Comparison of ENCODE assay signal across 14 cellular contexts in the genomic region with DNA sequence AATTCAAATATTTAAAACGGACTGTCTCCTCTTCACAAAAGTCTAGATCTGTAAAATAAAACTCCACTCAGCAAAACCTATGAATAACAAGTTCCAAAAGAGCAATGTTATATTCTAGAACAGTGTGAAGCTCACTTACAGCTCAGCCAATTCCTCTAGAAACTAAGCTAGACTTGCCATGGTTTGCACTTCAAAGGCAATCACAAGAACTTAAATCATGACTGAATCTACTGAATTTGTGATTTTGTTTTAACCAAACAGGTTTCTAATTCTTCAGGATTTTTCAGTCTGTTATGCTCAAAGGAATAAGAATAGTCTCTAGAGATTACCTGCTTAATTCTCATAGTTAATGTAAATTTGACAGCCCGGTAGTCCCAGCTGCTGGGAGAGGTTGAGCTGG. TPM values are rescaled to one million over a fixed set of nuclear protein-coding genes. Genes with fewer than 3 reads are reported as not detected.
A peak's percentile ranks its signal among the peaks of the same experiment; 100 is the strongest.
DNase-seq lines count a peak whose midpoint lies in the region; ATAC-seq and TF ChIP-seq lines count a peak whose summit lies in the region.
"Had no signal": no experiment of that assay in that cellular context is flagged by ENCODE, and none has a peak within 500 bp of the region (broad histone marks: within the 10 kb centered on the region; RNA-seq: fewer than 3 reads in every experiment).

No MANE protein-coding gene starts in this region.

- TF ChIP-seq POLR2A in NB4 (IDR thresholded peaks at IDR 0.05; ENCODE audit: extremely low read depth, insufficient read length) (no peak), spleen (IDR thresholded peaks at IDR 0.05) (no peak)

- no peak for ATAC-seq in effector memory CD8-positive, alpha-beta T cell (replicated peaks)
- no peak for ATAC-seq in HG03135 (IDR thresholded peaks at IDR 0.05; ENCODE audit: unreplicated experiment)
- ATAC-seq: activated naive CD4-positive, alpha-beta T cell treated with anti-CD3 and anti-CD28 coated beads, Interleukin-2, amount 50 U/mL, for 72 hours had no signal

- intact Hi-C loops in activated CD4-positive, alpha-beta memory T cell treated with anti-CD3 and anti-CD28 coated beads for 36 hours (cut with micrococcal nuclease) = loop anchor here (2.0 to 5.0 kb wide), 2 partner anchors 133 to 144 kb away; partner anchors contain the start of genes FAM13B and HNRNPA0
- intact Hi-C loops in spleen (cut with DNase I; ENCODE audit: low total_unique reads) = no loop called here

- no peak for TF ChIP-seq CTCF in NB4 (IDR thresholded peaks at IDR 0.05; ENCODE audit: low read depth, low read length)
- TF ChIP-seq CTCF in spleen (IDR thresholded peaks at IDR 0.05 in 8 of 11, conservative IDR thresholded peaks at IDR 0.05 in 3 of 11) = no peak

- CTCF ChIA-PET in activated CD4-positive, alpha-beta memory T cell treated with anti-CD3 and anti-CD28 coated beads for 36 hours (lab: Charles Lee) = interaction anchor here (1.6 kb wide), 1 partner anchor 108 kb away, joined by 5 read pairs; no protein-coding TSS in a partner anchor
- CTCF ChIA-PET in activated CD4-positive, alpha-beta memory T cell treated with anti-CD3 and anti-CD28 coated beads, Interleukin-2, amount 10 ng/mL, durations not matched to agents 7 days and 5 days (lab: Charles Lee) = interaction anchor here (0.8 to 3.3 kb wide), 4 partner anchors 10 to 134 kb away, joined by 3 to 14 read pairs (median 10); partner anchors contain the start of gene HNRNPA0

- H3K4me1 Mint-ChIP-seq in activated CD4-positive, alpha-beta memory T cell treated with anti-CD3 and anti-CD28 coated beads for 36 hours (ENCODE audit: low read depth) = peaks cover 19% of the 10 kb centered on the region
- H3K4me1 Mint-ChIP-seq in activated CD4-positive, alpha-beta memory T cell treated with anti-CD3 and anti-CD28 coated beads, Interleukin-2, amount 10 ng/mL, durations not matched to agents 7 days and 5 days = peaks cover 16% of the 10 kb centered on the region
- peaks cover 7 to 17% of the 10 kb centered on the region in 2 donors for H3K4me1 Mint-ChIP-seq in effector memory CD8-positive, alpha-beta T cell (ENCODE audit: low read depth in 2 of 2)

- no peak overlapping the region for H3K4me3 ChIP-seq in NB4 (ENCODE audit: low read depth, low read length)
- peak overlapping the region in 2 of 8 donors; percentile 48 to 73 for H3K4me3 ChIP-seq in spleen

- no peaks in the 10 kb centered on the region for H3K9me3 ChIP-seq in spleen

- peaks cover 0 to 6% (median 0%) of the 10 kb centered on the region in 6 donors for H3K36me3 ChIP-seq in spleen

- H3K4me3 Mint-ChIP-seq in activated CD4-positive, alpha-beta memory T cell treated with anti-CD3 and anti-CD28 coated beads for 36 hours = peak overlapping the region; percentile 87
- H3K4me3 Mint-ChIP-seq in activated CD4-positive, alpha-beta memory T cell treated with anti-CD3 and anti-CD28 coated beads, Interleukin-2, amount 10 ng/mL, durations not matched to agents 7 days and 5 days = no peak overlapping the region
- H3K4me3 Mint-ChIP-seq in effector memory CD8-positive, alpha-beta T cell = peak overlapping the region; percentile 78 to 83

- no peak for DNase-seq in activated CD4-positive, alpha-beta memory T cell treated with anti-CD3 and anti-CD28 coated beads for 36 hours
- no peak for DNase-seq in activated CD4-positive, alpha-beta memory T cell treated with anti-CD3 and anti-CD28 coated beads, Interleukin-2, amount 10 ng/mL, durations not matched to agents 7 days and 5 days
- peak; percentile 5 for DNase-seq in NB4 (ENCODE audit: low read depth)
- DNase-seq in effector memory CD8-positive, alpha-beta T cell = no peak
- no peak for DNase-seq in spleen
- no peak for DNase-seq in DMS114 treated with DMSO at 0.1 percent for 48 hours (lab: John Stamatoyannopoulos, UW; ENCODE audit: unreplicated experiment)
- DNase-seq in SKM-1 treated with dmso at 0.1 percent for 144 hours (lab: John Stamatoyannopoulos, UW; ENCODE audit: unreplicated experiment) = no peak
- DNase-seq: activated CD4-positive, alpha-beta T cell treated with anti-CD3 and anti-CD28 coated beads for 1 hour had no signal

- no peaks in the 10 kb centered on the region for H3K9me3 Mint-ChIP-seq in activated CD4-positive, alpha-beta memory T cell treated with anti-CD3 and anti-CD28 coated beads for 36 hours
- no peaks in the 10 kb centered on the region for H3K9me3 Mint-ChIP-seq in activated CD4-positive, alpha-beta memory T cell treated with anti-CD3 and anti-CD28 coated beads, Interleukin-2, amount 10 ng/mL, durations not matched to agents 7 days and 5 days
- H3K9me3 Mint-ChIP-seq in effector memory CD8-positive, alpha-beta T cell = no peaks in the 10 kb centered on the region
- H3K9me3 Mint-ChIP-seq: activated naive CD4-positive, alpha-beta T cell treated with anti-CD3 and anti-CD28 coated beads, Interleukin-2, amount 50 U/mL, for 72 hours had no signal

- H3K27me3 ChIP-seq in spleen (replicated peaks in 1 of 7) = no peaks in the 10 kb centered on the region

- peak overlapping the region; percentile 87 to 94 (median 92) for H3K27ac ChIP-seq in spleen
- H3K27ac ChIP-seq: RWPE1 had no signal

- H3K27me3 Mint-ChIP-seq in activated CD4-positive, alpha-beta memory T cell treated with anti-CD3 and anti-CD28 coated beads for 36 hours = no peaks in the 10 kb centered on the region
- H3K27me3 Mint-ChIP-seq in activated CD4-positive, alpha-beta memory T cell treated with anti-CD3 and anti-CD28 coated beads, Interleukin-2, amount 10 ng/mL, durations not matched to agents 7 days and 5 days = no peaks in the 10 kb centered on the region
- H3K27me3 Mint-ChIP-seq in effector memory CD8-positive, alpha-beta T cell = no peaks in the 10 kb centered on the region

- POLR2A ChIA-PET in activated CD4-positive, alpha-beta memory T cell treated with anti-CD3 and anti-CD28 coated beads for 36 hours (lab: Charles Lee) = no interaction called here
- POLR2A ChIA-PET in activated CD4-positive, alpha-beta memory T cell treated with anti-CD3 and anti-CD28 coated beads, Interleukin-2, amount 10 ng/mL, durations not matched to agents 7 days and 5 days (lab: Charles Lee) = interaction anchor here (2.3 to 4.9 kb wide), 2 partner anchors 14 to 134 kb away, joined by 7 to 35 read pairs; partner anchors contain the start of gene HNRNPA0

- peaks cover 0 to 42% (median 16%) of the 10 kb centered on the region in 6 donors for H3K4me1 ChIP-seq in spleen

- 80 to 86% (median 85%) methylated on average over 2 of the region's 2 CpGs for WGBS in spleen, 5 donors

- H3K27ac Mint-ChIP-seq in activated CD4-positive, alpha-beta memory T cell treated with anti-CD3 and anti-CD28 coated beads for 36 hours = no peak overlapping the region
- H3K27ac Mint-ChIP-seq in activated CD4-positive, alpha-beta memory T cell treated with anti-CD3 and anti-CD28 coated beads, Interleukin-2, amount 10 ng/mL, durations not matched to agents 7 days and 5 days = no peak overlapping the region
- no peak overlapping the region for H3K27ac Mint-ChIP-seq in effector memory CD8-positive, alpha-beta T cell

- H3K36me3 Mint-ChIP-seq in activated CD4-positive, alpha-beta memory T cell treated with anti-CD3 and anti-CD28 coated beads for 36 hours = no peaks in the 10 kb centered on the region
- H3K36me3 Mint-ChIP-seq in activated CD4-positive, alpha-beta memory T cell treated with anti-CD3 and anti-CD28 coated beads, Interleukin-2, amount 10 ng/mL, durations not matched to agents 7 days and 5 days (ENCODE audit: low read depth) = no peaks in the 10 kb centered on the region
- peaks cover 8% of the 10 kb centered on the region for H3K36me3 Mint-ChIP-seq in effector memory CD8-positive, alpha-beta T cell (ENCODE audit: insufficient read depth)

RNA-seq across cellular contexts. Expression of gene PKD2L2, which starts 1.4 kb away (rescaled TPM):
- total RNA-seq in activated CD4-positive, alpha-beta memory T cell treated with anti-CD3 and anti-CD28 coated beads for 36 hours = not detected
- total RNA-seq in activated CD4-positive, alpha-beta memory T cell treated with anti-CD3 and anti-CD28 coated beads, Interleukin-2, amount 10 ng/mL, durations not matched to agents 7 days and 5 days = under 1 TPM in 1 of 2 experiments, not detected in 1; 0.30 TPM
- 1 to 10 TPM in 2 of 7 donors, not detected in 5; 1.1 to 1.8 TPM for total RNA-seq in spleen
- under 1 TPM in 1 of 3 donors, not detected in 2; 0.09 TPM for polyA plus RNA-seq in spleen
- total RNA-seq: Daoy, mesenteric fat pad, sciatic nerve had no signal

RNA-seq across cellular contexts. Expression of gene MYOT, which starts 20.2 kb away (rescaled TPM):
- not detected for total RNA-seq in activated CD4-positive, alpha-beta memory T cell treated with anti-CD3 and anti-CD28 coated beads for 36 hours
- total RNA-seq in activated CD4-positive, alpha-beta memory T cell treated with anti-CD3 and anti-CD28 coated beads, Interleukin-2, amount 10 ng/mL, durations not matched to agents 7 days and 5 days = not detected
- total RNA-seq in spleen = under 1 TPM in 4 of 7 donors, not detected in 3; 0.52 to 0.94 (median 0.68) TPM
- under 1 TPM; 0.27 to 0.90 (median 0.35) TPM for polyA plus RNA-seq in spleen
- total RNA-seq: activated naive CD4-positive, alpha-beta T cell treated with anti-CD3 and anti-CD28 coated beads, Interleukin-2, amount 50 U/mL, for 72 hours; Daoy had no signal
